Comparison of ENCODE assay signal across 9 cellular contexts in genomic region chr5:158770506-158770905, GRCh38.
DNase-seq lines count a peak whose midpoint lies in the region; ATAC-seq and TF ChIP-seq lines count a peak whose summit lies in the region.
"Had no signal": no experiment of that assay in that cellular context is flagged by ENCODE, and none has a peak within 500 bp of the region (broad histone marks: within the 10 kb centered on the region; RNA-seq: fewer than 3 reads in every experiment).

No MANE protein-coding gene starts in this region.

- TF ChIP-seq CTCF in epithelial cell of proximal tubule (conservative IDR thresholded peaks at IDR 0.05; ENCODE audit: low read depth, low read length), result peak; percentile 60

- ATAC-seq in stimulated activated memory B cell treated with anti-CD40 and anti-IgM and Interleukin-4, amounts not matched to agents 10 μg/mL and 1 μg/mL and 100 μg/mL, for 72 hours, result no peak
- ATAC-seq in HG02852 (IDR thresholded peaks at IDR 0.05; ENCODE audit: unreplicated experiment) (no peak), GM19023 (IDR thresholded peaks at IDR 0.05; ENCODE audit: unreplicated experiment) (no peak)

- H3K9me3 Mint-ChIP-seq in stimulated activated memory B cell treated with anti-CD40 and anti-IgM and Interleukin-4, amounts not matched to agents 10 μg/mL and 1 μg/mL and 100 μg/mL, for 72 hours, result no peaks in the 10 kb centered on the region
- H3K9me3 Mint-ChIP-seq in activated CD4-positive, alpha-beta T cell treated with anti-CD3 and anti-CD28 coated beads, Interleukin-2, amount 10 ng/mL, durations not matched to agents 7 days and 5 days, result no peaks in the 10 kb centered on the region
- H3K9me3 Mint-ChIP-seq: activated CD4-positive, alpha-beta memory T cell treated with anti-CD3 and anti-CD28 coated beads, Interleukin-2, amount 10 ng/mL, durations not matched to agents 7 days and 5 days had no signal

- no peak overlapping the region for H3K4me3 ChIP-seq in epithelial cell of proximal tubule (ENCODE audit: low read depth, low read length)

- H3K4me3 Mint-ChIP-seq in stimulated activated memory B cell treated with anti-CD40 and anti-IgM and Interleukin-4, amounts not matched to agents 10 μg/mL and 1 μg/mL and 100 μg/mL, for 72 hours, result no peak overlapping the region
- no peak overlapping the region for H3K4me3 Mint-ChIP-seq in activated CD4-positive, alpha-beta T cell treated with anti-CD3 and anti-CD28 coated beads, Interleukin-2, amount 10 ng/mL, durations not matched to agents 7 days and 5 days
- H3K4me3 Mint-ChIP-seq: activated CD4-positive, alpha-beta memory T cell treated with anti-CD3 and anti-CD28 coated beads, Interleukin-2, amount 10 ng/mL, durations not matched to agents 7 days and 5 days had no signal

- DNase-seq in DMS53 (lab: John Stamatoyannopoulos, UW) (peak; percentile 33), DMS53 treated with DMSO at 0.1 percent for 48 hours (lab: John Stamatoyannopoulos, UW; ENCODE audit: unreplicated experiment) (no peak), NCI-H226 (peak; percentile 13), epithelial cell of proximal tubule (ENCODE audit: low read depth) (no peak)
- no peak for DNase-seq in activated CD4-positive, alpha-beta T cell treated with anti-CD3 and anti-CD28 coated beads, Interleukin-2, amount 10 ng/mL, durations not matched to agents 7 days and 5 days
- DNase-seq: activated CD4-positive, alpha-beta memory T cell treated with anti-CD3 and anti-CD28 coated beads, Interleukin-2, amount 10 ng/mL, durations not matched to agents 7 days and 5 days had no signal

- CTCF ChIA-PET in activated CD4-positive, alpha-beta T cell treated with anti-CD3 and anti-CD28 coated beads, Interleukin-2, amount 10 ng/mL, durations not matched to agents 7 days and 5 days (lab: Charles Lee), result interaction anchor here (0.9 kb wide), 1 partner anchor 10 kb away, joined by 3 read pairs; no protein-coding TSS in a partner anchor

- peaks cover 72% of the 10 kb centered on the region for H3K4me1 Mint-ChIP-seq in stimulated activated memory B cell treated with anti-CD40 and anti-IgM and Interleukin-4, amounts not matched to agents 10 μg/mL and 1 μg/mL and 100 μg/mL, for 72 hours
- peaks cover 2% of the 10 kb centered on the region for H3K4me1 Mint-ChIP-seq in activated CD4-positive, alpha-beta T cell treated with anti-CD3 and anti-CD28 coated beads, Interleukin-2, amount 10 ng/mL, durations not matched to agents 7 days and 5 days
- H3K4me1 Mint-ChIP-seq: activated CD4-positive, alpha-beta memory T cell treated with anti-CD3 and anti-CD28 coated beads, Interleukin-2, amount 10 ng/mL, durations not matched to agents 7 days and 5 days had no signal

- POLR2A ChIA-PET in activated CD4-positive, alpha-beta T cell treated with anti-CD3 and anti-CD28 coated beads, Interleukin-2, amount 10 ng/mL, durations not matched to agents 7 days and 5 days (lab: Charles Lee), result no interaction called here

- no peaks in the 10 kb centered on the region for H3K27me3 Mint-ChIP-seq in stimulated activated memory B cell treated with anti-CD40 and anti-IgM and Interleukin-4, amounts not matched to agents 10 μg/mL and 1 μg/mL and 100 μg/mL, for 72 hours
- peaks cover 1% of the 10 kb centered on the region for H3K27me3 Mint-ChIP-seq in activated CD4-positive, alpha-beta T cell treated with anti-CD3 and anti-CD28 coated beads, Interleukin-2, amount 10 ng/mL, durations not matched to agents 7 days and 5 days

- H3K27ac Mint-ChIP-seq in stimulated activated memory B cell treated with anti-CD40 and anti-IgM and Interleukin-4, amounts not matched to agents 10 μg/mL and 1 μg/mL and 100 μg/mL, for 72 hours, result peak overlapping the region; percentile 58
- no peak overlapping the region for H3K27ac Mint-ChIP-seq in activated CD4-positive, alpha-beta T cell treated with anti-CD3 and anti-CD28 coated beads, Interleukin-2, amount 10 ng/mL, durations not matched to agents 7 days and 5 days
- H3K27ac Mint-ChIP-seq: activated CD4-positive, alpha-beta memory T cell treated with anti-CD3 and anti-CD28 coated beads, Interleukin-2, amount 10 ng/mL, durations not matched to agents 7 days and 5 days had no signal

- H3K36me3 Mint-ChIP-seq in stimulated activated memory B cell treated with anti-CD40 and anti-IgM and Interleukin-4, amounts not matched to agents 10 μg/mL and 1 μg/mL and 100 μg/mL, for 72 hours, result peaks cover 60% of the 10 kb centered on the region
- no peaks in the 10 kb centered on the region for H3K36me3 Mint-ChIP-seq in activated CD4-positive, alpha-beta T cell treated with anti-CD3 and anti-CD28 coated beads, Interleukin-2, amount 10 ng/mL, durations not matched to agents 7 days and 5 days (ENCODE audit: low read depth)

Comparison
In these comparisons a context has a peak if more than half of its experiments do, and no peak if none do; other contexts are left out.
1. DNase-seq: peak in DMS53 (single experiment) and NCI-H226 (single experiment); none in DMS53 treated with DMSO at 0.1 percent for 48 hours (single experiment), epithelial cell of proximal tubule (single experiment) and activated CD4-positive, alpha-beta T cell treated with anti-CD3 and anti-CD28 coated beads, Interleukin-2, amount 10 ng/mL, durations not matched to agents 7 days and 5 days (single experiment).